ENCODE assay signal across 15 cellular contexts in the genomic region with DNA sequence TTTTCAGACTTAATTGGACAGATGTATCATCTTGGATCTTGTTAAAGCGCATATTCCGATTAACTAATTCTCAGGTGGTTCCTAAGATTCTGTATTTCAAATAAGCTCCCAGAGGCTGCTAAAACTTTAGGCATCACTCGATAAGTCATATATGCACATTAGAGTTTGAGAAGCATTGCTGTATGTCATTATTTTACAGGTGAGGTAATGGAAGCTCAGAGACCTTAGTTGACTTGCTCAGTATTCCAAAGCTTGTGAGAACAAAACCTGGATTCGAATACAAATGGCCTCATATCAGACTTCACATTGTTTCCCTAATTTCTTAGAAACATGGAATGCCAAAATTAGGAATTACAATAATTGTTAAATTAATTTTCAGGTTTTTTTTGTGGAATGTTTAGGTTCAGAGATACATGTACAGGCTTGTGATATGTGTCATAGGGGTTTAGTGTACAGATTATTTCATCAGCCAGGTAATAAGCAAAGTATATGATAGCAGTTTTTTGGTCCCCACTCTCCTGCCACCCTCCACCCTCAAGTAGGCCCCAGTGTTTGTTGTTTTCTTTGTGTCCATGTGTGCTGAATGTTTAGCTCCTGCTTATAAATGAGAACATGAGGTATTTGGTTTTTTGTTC.
A peak's percentile ranks its signal among the peaks of the same experiment; 100 is the strongest.
DNase-seq lines count a peak whose midpoint lies in the region; ATAC-seq, FAIRE-seq and TF ChIP-seq lines count a peak whose summit lies in the region.
"Had no signal": no experiment of that assay in that cellular context is flagged by ENCODE, and none has a peak within 500 bp of the region (broad histone marks: within the 10 kb centered on the region; RNA-seq: fewer than 3 reads in every experiment).

No MANE protein-coding gene starts in this region.

- SMC1A ChIA-PET in GM12878 (lab: Charles Lee; ENCODE audit: uncharacterized antibody, unreplicated experiment), result interaction anchor here (0.9 kb wide), 1 partner anchor 73 kb away, joined by 3 read pairs; no protein-coding TSS in a partner anchor

- H3K27me3 ChIP-seq in GM12878 (replicated peaks in 1 of 2; ENCODE audit: control insufficient read depth in 2 of 2, insufficient read depth in 2 of 2, low read length in 1 of 2), result no peaks in the 10 kb centered on the region
- no peaks in the 10 kb centered on the region for H3K27me3 ChIP-seq in stomach
- H3K27me3 ChIP-seq: BE2C had no signal

- WGBS in GM12878 (ENCODE audit: insufficient coverage, insufficient replicate concordance, low lambda C conversion rate, missing lambda C conversion rate), result 84% methylated on average over 4 of the region's 4 CpGs
- 90 to 96% methylated on average over 4 of the region's 4 CpGs for WGBS in lower leg skin, 2 donors
- WGBS in stomach, 5 donors, result 88 to 98% (median 96%) methylated on average over 4 of the region's 4 CpGs

- H3K4me2 ChIP-seq in GM12878 (ENCODE audit: control insufficient read depth, insufficient read depth), result no peak overlapping the region
- H3K4me2 ChIP-seq: A549, GM23338 had no signal

- CTCF ChIA-PET in RWPE1 (lab: Yijun Ruan, JAX), result interaction anchor here (0.6 kb wide), 1 partner anchor 132 kb away, joined by 6 read pairs; no protein-coding TSS in a partner anchor
- CTCF ChIA-PET in GM12878 (lab: Yijun Ruan, JAX), result interaction anchor here (0.9 kb wide), 1 partner anchor 12 kb away, joined by 3 read pairs; no protein-coding TSS in a partner anchor

- H3K4me1 ChIP-seq in GM12878 (ENCODE audit: control insufficient read depth, insufficient read depth, low read length), result no peaks in the 10 kb centered on the region
- no peaks in the 10 kb centered on the region for H3K4me1 ChIP-seq in stomach
- H3K4me1 ChIP-seq: A549 had no signal

- no peak overlapping the region for H2AFZ ChIP-seq in GM12878 (ENCODE audit: control insufficient read depth, low read depth, low read length)
- H2AFZ ChIP-seq: GM23338 had no signal

- H3K27ac ChIP-seq in RWPE1, result no peak overlapping the region
- no peak overlapping the region for H3K27ac ChIP-seq in GM12878 (ENCODE audit: control insufficient read depth, insufficient read depth)
- peak overlapping the region; percentile 50 for H3K27ac ChIP-seq in epithelial cell of prostate
- H3K27ac ChIP-seq in stomach, result no peak overlapping the region
- H3K27ac ChIP-seq: A549, C4-2B, HL-60 had no signal

- TF ChIP-seq CTCF in RWPE1 (conservative IDR thresholded peaks at IDR 0.05; ENCODE audit: low read depth), result no peak
- TF ChIP-seq CTCF in GM12878 (IDR thresholded peaks at IDR 0.05 in 2 of 3, conservative IDR thresholded peaks at IDR 0.05 in 1 of 3; ENCODE audit: control insufficient read depth in 2 of 3, extremely low read depth in 1 of 3, insufficient read depth in 1 of 3, low read depth in 3 of 3, low read length in 3 of 3), result no peak
- TF ChIP-seq CTCF in lower leg skin (IDR thresholded peaks at IDR 0.05), result no peak
- no peak for TF ChIP-seq CTCF in stomach (IDR thresholded peaks at IDR 0.05)

- ATAC-seq in GM12878, result no peak
- ATAC-seq in HG03175 (IDR thresholded peaks at IDR 0.05; ENCODE audit: unreplicated experiment), result no peak
- ATAC-seq: A549, GM23338, K562 had no signal

- FAIRE-seq in GM12878 (lab: Jason Lieb, UNC), result peak; percentile 18
- FAIRE-seq: A549, K562 had no signal

- intact Hi-C loops in GM12878 (cut with micrococcal nuclease; ENCODE audit: unreplicated experiment) (no loop called here), lower leg skin (cut with DNase I; ENCODE audit: low total_unique reads) (no loop called here), stomach (cut with DNase I; ENCODE audit: low total_unique reads) (no loop called here)

- no peak overlapping the region for H3K4me3 ChIP-seq in GM12878
- H3K4me3 ChIP-seq in lower leg skin (ENCODE audit: low read depth, poor library complexity, severe bottlenecking), result no peak overlapping the region
- no peak overlapping the region for H3K4me3 ChIP-seq in stomach
- H3K4me3 ChIP-seq: A549, GM23338, K562 had no signal

- no TSS peak for BruUV-seq in GM12878 (replicated peaks; lab: Mats Ljungman, UMichigan)

- H4K20me1 ChIP-seq in GM12878 (ENCODE audit: control insufficient read depth, insufficient read depth), result no peaks in the 10 kb centered on the region

- in situ Hi-C loops in GM12878 (cut with MboI), result no loop called here

- H3K79me2 ChIP-seq in GM12878 (ENCODE audit: control insufficient read depth, insufficient read depth, low read length), result no peaks in the 10 kb centered on the region

- TF ChIP-seq EP300 in GM12878 (IDR thresholded peaks at IDR 0.05; ENCODE audit: borderline replicate concordance in 1 of 2, control insufficient read depth in 1 of 2, low read depth in 2 of 2, low read length in 2 of 2) (no peak), stomach (IDR thresholded peaks at IDR 0.05) (no peak)

- H3K36me3 ChIP-seq in GM12878 (ENCODE audit: control insufficient read depth in 2 of 2, insufficient read depth in 2 of 2, low read length in 1 of 2) (no peaks in the 10 kb centered on the region), stomach (peaks cover 0 to 5% (median 0%) of the 10 kb centered on the region in 4 donors)
- H3K36me3 ChIP-seq: BE2C had no signal

- DNase-seq in RWPE1 (ENCODE audit: low spot score) (peak; percentile 8), GM12878 (ENCODE audit: low read depth, low spot score) (no peak), epithelial cell of prostate (ENCODE audit: low read depth, low spot score) (no peak), lower leg skin (ENCODE audit: low spot score in 2 of 2) (no peak), stomach (no peak)
- DNase-seq: BE2C; CD4-positive, alpha-beta memory T cell; DMS53; H9 had no signal

- no peak for TF ChIP-seq RAD21 in GM12878 (IDR thresholded peaks at IDR 0.05; ENCODE audit: insufficient read depth, low read depth, low read length)

- no peak for TF ChIP-seq POLR2A in GM12878 (IDR thresholded peaks at IDR 0.05; ENCODE audit: low read depth, low read length)
- TF ChIP-seq POLR2A in lower leg skin (IDR thresholded peaks at IDR 0.05), result no peak
- TF ChIP-seq POLR2A in stomach (IDR thresholded peaks at IDR 0.05), result no peak

- H3K9me3 ChIP-seq in GM12878 (replicated peaks; ENCODE audit: control insufficient read depth, insufficient read depth, low read length) (peaks cover 5% of the 10 kb centered on the region; the same call in 2 of the 3 replicates), stomach (peaks cover 0 to 37% (median 9%) of the 10 kb centered on the region in 4 donors)
- H3K9me3 ChIP-seq: BE2C had no signal

- POLR2A ChIA-PET in RWPE1 (lab: Yijun Ruan, JAX; ENCODE audit: low non-redundant PET), result no interaction called here
- POLR2A ChIA-PET in GM12878 (lab: Charles Lee), result no interaction called here

- H3K9ac ChIP-seq in GM12878 (ENCODE audit: control insufficient read depth, insufficient read depth, low read length), result no peak overlapping the region

- RAD21 ChIA-PET in GM12878 (lab: Charles Lee; ENCODE audit: unreplicated experiment), result no interaction called here

TF ChIP-seq in GM12878, 131 proteins besides CTCF, POLR2A, EP300 and RAD21:
- TF ChIP-seq EZH2 (IDR thresholded peaks at IDR 0.05; ENCODE audit: borderline replicate concordance, control insufficient read depth, low read depth, low read length), result no peak
- no peak for TF ChIP-seq POLR2AphosphoS2 (IDR thresholded peaks at IDR 0.05; ENCODE audit: low read depth, low read length)
- TF ChIP-seq ATF3 (IDR thresholded peaks at IDR 0.05; ENCODE audit: borderline replicate concordance, extremely low read depth, low read depth, low read length), result no peak
- no peak for TF ChIP-seq TBL1XR1 (IDR thresholded peaks at IDR 0.05; ENCODE audit: low read depth, low read length)
- TF ChIP-seq EGR1 (IDR thresholded peaks at IDR 0.05; ENCODE audit: borderline replicate concordance in 1 of 2, low read depth in 2 of 2, low read length in 2 of 2), result no peak
- TF ChIP-seq, protein P1, sequence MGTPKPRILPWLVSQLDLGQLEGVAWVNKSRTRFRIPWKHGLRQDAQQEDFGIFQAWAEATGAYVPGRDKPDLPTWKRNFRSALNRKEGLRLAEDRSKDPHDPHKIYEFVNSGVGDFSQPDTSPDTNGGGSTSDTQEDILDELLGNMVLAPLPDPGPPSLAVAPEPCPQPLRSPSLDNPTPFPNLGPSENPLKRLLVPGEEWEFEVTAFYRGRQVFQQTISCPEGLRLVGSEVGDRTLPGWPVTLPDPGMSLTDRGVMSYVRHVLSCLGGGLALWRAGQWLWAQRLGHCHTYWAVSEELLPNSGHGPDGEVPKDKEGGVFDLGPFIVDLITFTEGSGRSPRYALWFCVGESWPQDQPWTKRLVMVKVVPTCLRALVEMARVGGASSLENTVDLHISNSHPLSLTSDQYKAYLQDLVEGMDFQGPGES (IDR thresholded peaks at IDR 0.05), result no peak
- no peak for TF ChIP-seq CREM (IDR thresholded peaks at IDR 0.05; ENCODE audit: low read depth)
TF ChIP-seq in GM12878: peak in this region for 0.
